In the genomic region with DNA sequence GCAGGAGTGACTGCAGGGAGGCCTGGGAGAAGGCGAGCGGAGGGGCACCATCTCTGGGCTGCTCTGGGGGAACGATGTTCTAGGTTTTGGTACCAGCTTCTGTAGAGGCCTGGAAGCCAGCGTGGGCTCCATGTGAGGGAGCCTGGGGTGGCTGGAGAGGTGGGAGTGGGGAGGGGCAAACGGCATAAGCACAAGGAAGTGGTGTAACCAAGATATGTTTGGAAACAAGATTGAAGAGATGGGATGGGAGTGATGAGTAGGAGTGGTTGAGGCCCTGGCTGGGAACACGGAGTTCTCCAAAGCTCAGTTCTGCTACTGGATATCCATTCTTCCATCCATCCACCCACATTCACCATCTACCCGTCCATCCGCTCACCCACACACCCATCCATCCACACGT, we compare ENCODE assay signal across 24 cellular contexts. TPM values are rescaled to one million over a fixed set of nuclear protein-coding genes. Genes with fewer than 3 reads are reported as not detected.
DNase-seq lines count a peak whose midpoint lies in the region; ATAC-seq, FAIRE-seq and TF ChIP-seq lines count a peak whose summit lies in the region.
"Had no signal": no experiment of that assay in that cellular context is flagged by ENCODE, and none has a peak within 500 bp of the region (broad histone marks: within the 10 kb centered on the region; RNA-seq: fewer than 3 reads in every experiment).

No MANE protein-coding gene starts in this region.

- H3K9me3 ChIP-seq in HepG2 (ENCODE audit: low read length): no peaks in the 10 kb centered on the region
- H3K9me3 ChIP-seq in right lobe of liver: no peaks in the 10 kb centered on the region
- no peaks in the 10 kb centered on the region for H3K9me3 ChIP-seq in mesenchymal stem cell (ENCODE audit: control insufficient read depth, low read length)
- no peaks in the 10 kb centered on the region for H3K9me3 ChIP-seq in upper lobe of left lung
- no peaks in the 10 kb centered on the region for H3K9me3 ChIP-seq in ovary
- H3K9me3 ChIP-seq: sigmoid colon, SJSA1 had no signal

- H4K20me1 ChIP-seq in HepG2 (ENCODE audit: insufficient read depth, low read length): no peaks in the 10 kb centered on the region

- CTCF ChIA-PET in HepG2 (lab: Yijun Ruan, JAX; ENCODE audit: low intra/inter-chr PET ratio, low total read pairs): no interaction called here

- no peak for TF ChIP-seq RAD21 in HepG2 (CRISPR knock-in tag; IDR thresholded peaks at IDR 0.05)

- TF ChIP-seq POLR2A in HepG2 (IDR thresholded peaks at IDR 0.05; ENCODE audit: insufficient read depth in 1 of 2, low read depth in 2 of 2, low read length in 2 of 2) (no peak), right lobe of liver (IDR thresholded peaks at IDR 0.05) (no peak), upper lobe of left lung (IDR thresholded peaks at IDR 0.05) (no peak), ovary (IDR thresholded peaks at IDR 0.05) (no peak)

- H3K36me3 ChIP-seq in HepG2 (replicated peaks in 1 of 2; ENCODE audit: control insufficient read depth in 1 of 2, insufficient read depth in 2 of 2, low read length in 2 of 2) (no peaks in the 10 kb centered on the region), right lobe of liver (no peaks in the 10 kb centered on the region), mesenchymal stem cell (ENCODE audit: control insufficient read depth in 1 of 2, insufficient read depth in 2 of 2, low read depth in 1 of 2, low read length in 2 of 2) (peaks cover 33 to 34% of the 10 kb centered on the region in 2 experiments), upper lobe of left lung (peaks cover 0 to 33% (median 17%) of the 10 kb centered on the region in 4 donors), ovary (no peaks in the 10 kb centered on the region)

- H2BK5ac ChIP-seq in mesenchymal stem cell (ENCODE audit: low read depth, low read length, poor library complexity, severe bottlenecking): no peak overlapping the region

- BruUV-seq in HepG2 (replicated peaks; lab: Mats Ljungman, UMichigan): no TSS peak

- ATAC-seq in HepG2 (no peak), right lobe of liver (no peak), upper lobe of left lung (ENCODE audit: low FRiP score in 2 of 2) (no peak), HG02840 (IDR thresholded peaks at IDR 0.05; ENCODE audit: low FRiP score, unreplicated experiment) (no peak)
- ATAC-seq in activated naive CD8-positive, alpha-beta T cell treated with anti-CD3 and anti-CD28 coated beads, Interleukin-2, amount 10 ng/mL, durations not matched to agents 7 days and 5 days (ENCODE audit: low read depth): no peak

- H3K14ac ChIP-seq in mesenchymal stem cell (ENCODE audit: low read length in 2 of 2): no peak overlapping the region

- H3K4ac ChIP-seq in mesenchymal stem cell (ENCODE audit: low read depth in 1 of 2, low read length in 2 of 2): no peak overlapping the region

- TF ChIP-seq CTCF in HepG2 (CRISPR knock-in tag; IDR thresholded peaks at IDR 0.05): no peak
- no peak for TF ChIP-seq CTCF in right lobe of liver (IDR thresholded peaks at IDR 0.05)
- no peak for TF ChIP-seq CTCF in upper lobe of left lung (IDR thresholded peaks at IDR 0.05)
- TF ChIP-seq CTCF in ovary (IDR thresholded peaks at IDR 0.05): no peak

- H3K9ac ChIP-seq in HepG2 (ENCODE audit: insufficient read depth, low read depth, low read length) (no peak overlapping the region), mesenchymal stem cell (ENCODE audit: low read length) (peak overlapping the region; percentile 60)

- peaks cover 14% of the 10 kb centered on the region for H3K4me1 ChIP-seq in HepG2 (ENCODE audit: insufficient read depth, low read length)
- peaks cover 0 to 17% (median 8%) of the 10 kb centered on the region in 4 donors for H3K4me1 ChIP-seq in right lobe of liver
- H3K4me1 ChIP-seq in mesenchymal stem cell (ENCODE audit: control insufficient read depth, insufficient read depth, low read depth, low read length): peaks cover 18% of the 10 kb centered on the region
- peaks cover 14 to 26% (median 16%) of the 10 kb centered on the region in 4 donors for H3K4me1 ChIP-seq in upper lobe of left lung
- peaks cover 9% of the 10 kb centered on the region for H3K4me1 ChIP-seq in ovary (ENCODE audit: insufficient read depth)

- no peak overlapping the region for H3K18ac ChIP-seq in mesenchymal stem cell (ENCODE audit: low read depth in 1 of 2, low read length in 2 of 2)

- no peak overlapping the region for H4K8ac ChIP-seq in mesenchymal stem cell (ENCODE audit: low read length)

- intact Hi-C loops in HepG2 (cut with micrococcal nuclease; ENCODE audit: unreplicated experiment): loop anchor here (2.0 to 5.0 kb wide), 2 partner anchors 153 to 299 kb away; a partner anchor contains a TSS
- intact Hi-C loops in right lobe of liver (cut with DNase I): loop anchor here in 1 of 2 donors (10.0 kb wide), 2 partner anchors 245 to 295 kb away; a partner anchor contains a TSS
- intact Hi-C loops in ovary (cut with DNase I): loop anchor here in 1 of 4 donors (5.0 kb wide), 1 partner anchor 453 kb away; no protein-coding TSS in a partner anchor

- DNase-seq in HepG2 (ENCODE audit: low spot score) (no peak), right lobe of liver (no peak), mesenchymal stem cell (no peak), upper lobe of left lung (no peak), ovary (no peak)
- DNase-seq in activated naive CD8-positive, alpha-beta T cell treated with anti-CD3 and anti-CD28 coated beads, Interleukin-2, amount 10 ng/mL, durations not matched to agents 7 days and 5 days: no peak
- DNase-seq in activated CD4-positive, CD25-positive, alpha-beta regulatory T cell (lab: John Stamatoyannopoulos, UW): no peak
- DNase-seq: amniotic stem cell; NCI-H1092; NCI-H2081 treated with DMSO at 0.1 percent for 48 hours; NCI-H526 treated with DMSO at 0.1 percent for 48 hours; occipital lobe; sigmoid colon; stimulated activated CD4-positive, alpha-beta T cell treated with anti-CD3 and anti-CD28 coated beads, Interleukin-2, amount 100 ng/mL, for 24 hours; T-helper 9 cell had no signal

- H3K4me3 ChIP-seq in HepG2 (replicated peaks in 1 of 3; ENCODE audit: insufficient read depth in 1 of 3, low read depth in 2 of 3, low read length in 3 of 3): no peak overlapping the region
- H3K4me3 ChIP-seq in right lobe of liver: no peak overlapping the region
- peak overlapping the region in 1 of 2 experiments; percentile 70 for H3K4me3 ChIP-seq in mesenchymal stem cell (ENCODE audit: insufficient read depth in 1 of 2, low read depth in 1 of 2, low read length in 2 of 2)
- no peak overlapping the region for H3K4me3 ChIP-seq in upper lobe of left lung
- H3K4me3 ChIP-seq in ovary: no peak overlapping the region
- H3K4me3 ChIP-seq: sigmoid colon had no signal

- POLR2A ChIA-PET in HepG2 (lab: Yijun Ruan, JAX): no interaction called here
- POLR2A ChIA-PET in activated naive CD8-positive, alpha-beta T cell treated with anti-CD3 and anti-CD28 coated beads, Interleukin-2, amount 10 ng/mL, durations not matched to agents 7 days and 5 days (lab: Charles Lee): interaction anchor here (4.6 kb wide), 1 partner anchor 11 kb away, joined by 33 read pairs; a partner anchor contains a TSS

- peaks cover 27% of the 10 kb centered on the region for H3K4me1 Mint-ChIP-seq in activated naive CD8-positive, alpha-beta T cell treated with anti-CD3 and anti-CD28 coated beads, Interleukin-2, amount 10 ng/mL, durations not matched to agents 7 days and 5 days

- H3K79me2 ChIP-seq in HepG2 (ENCODE audit: insufficient read depth, low read length): no peaks in the 10 kb centered on the region

- H3K27ac Mint-ChIP-seq in activated naive CD8-positive, alpha-beta T cell treated with anti-CD3 and anti-CD28 coated beads, Interleukin-2, amount 10 ng/mL, durations not matched to agents 7 days and 5 days: no peak overlapping the region

- H3K27ac ChIP-seq in HepG2 (ENCODE audit: extremely low read length, insufficient read depth, low read length) (no peak overlapping the region), right lobe of liver (no peak overlapping the region), mesenchymal stem cell (ENCODE audit: low read length, poor library complexity, severe bottlenecking) (peak overlapping the region; percentile 69), upper lobe of left lung (peak overlapping the region in 3 of 4 donors; percentile 44 to 60 (median 48)), ovary (peak overlapping the region in 1 of 2 donors; percentile 47)
- H3K27ac ChIP-seq: HL-60, sigmoid colon, SJSA1 had no signal

- H3K23ac ChIP-seq in mesenchymal stem cell (ENCODE audit: low read length in 2 of 2): no peak overlapping the region

- no peaks in the 10 kb centered on the region for H3K9me3 Mint-ChIP-seq in activated naive CD8-positive, alpha-beta T cell treated with anti-CD3 and anti-CD28 coated beads, Interleukin-2, amount 10 ng/mL, durations not matched to agents 7 days and 5 days

- H2AFZ ChIP-seq in HepG2 (ENCODE audit: low read length) (no peak overlapping the region), mesenchymal stem cell (ENCODE audit: low read depth, low read length) (no peak overlapping the region)

- no peak overlapping the region for H2BK120ac ChIP-seq in mesenchymal stem cell (ENCODE audit: low read depth, low read length)

- no peak overlapping the region for H4K91ac ChIP-seq in mesenchymal stem cell (ENCODE audit: low read length)

- H3K79me1 ChIP-seq in mesenchymal stem cell (replicated peaks; ENCODE audit: low read length, poor library complexity, severe bottlenecking): peaks cover 3% of the 10 kb centered on the region

- peaks cover 2% of the 10 kb centered on the region for H3K36me3 Mint-ChIP-seq in activated naive CD8-positive, alpha-beta T cell treated with anti-CD3 and anti-CD28 coated beads, Interleukin-2, amount 10 ng/mL, durations not matched to agents 7 days and 5 days

- in situ Hi-C loops in HepG2 (cut with HindIII; ENCODE audit: extremely low pct_ligation_motif_present, low pct_unique_long_range_greater_than_20kb): no loop called here

- peak overlapping the region; percentile 33 for H2BK15ac ChIP-seq in mesenchymal stem cell (ENCODE audit: low read depth, poor library complexity, severe bottlenecking)

- no peak overlapping the region for H2BK12ac ChIP-seq in mesenchymal stem cell (ENCODE audit: low read length in 2 of 2)

- 27% methylated on average over 9 of the region's 9 CpGs for WGBS in HepG2 (ENCODE audit: low lambda C conversion rate)
- 66% methylated on average over 7 of the region's 9 CpGs for WGBS in right lobe of liver (ENCODE audit: insufficient coverage, low coverage, low lambda C conversion rate, missing lambda C conversion rate)
- WGBS in mesenchymal stem cell: 80% methylated on average over 8 of the region's 9 CpGs
- 70 to 75% methylated on average over 9 of the region's 9 CpGs for WGBS in upper lobe of left lung, 2 donors
- WGBS in ovary, 3 donors: 57 to 60% (median 60%) methylated on average over 9 of the region's 9 CpGs

- H3K27me3 Mint-ChIP-seq in activated naive CD8-positive, alpha-beta T cell treated with anti-CD3 and anti-CD28 coated beads, Interleukin-2, amount 10 ng/mL, durations not matched to agents 7 days and 5 days: peaks cover 11% of the 10 kb centered on the region

- peaks cover 2 to 4% of the 10 kb centered on the region in 2 experiments; a peak in 2 of 5 replicates for H3K27me3 ChIP-seq in HepG2 (ENCODE audit: control insufficient read depth in 1 of 2, insufficient read depth in 2 of 2, low read length in 2 of 2)
- no peaks in the 10 kb centered on the region for H3K27me3 ChIP-seq in right lobe of liver
- H3K27me3 ChIP-seq in mesenchymal stem cell (ENCODE audit: control insufficient read depth in 1 of 2, insufficient read depth in 1 of 2, low read length in 2 of 2): peaks cover 13 to 29% of the 10 kb centered on the region in 2 experiments
- no peaks in the 10 kb centered on the region for H3K27me3 ChIP-seq in upper lobe of left lung
- H3K27me3 ChIP-seq in ovary: no peaks in the 10 kb centered on the region

- FAIRE-seq in HepG2 (lab: Jason Lieb, UNC): no peak
- FAIRE-seq: endometrium had no signal

- TF ChIP-seq EP300 in HepG2 (IDR thresholded peaks at IDR 0.05; ENCODE audit: low read depth in 2 of 2, low read length in 2 of 2): no peak
- TF ChIP-seq EP300 in HepG2 (CRISPR knock-in tag; IDR thresholded peaks at IDR 0.05; ENCODE audit: borderline replicate concordance): no peak
- no peak for TF ChIP-seq EP300 in upper lobe of left lung (IDR thresholded peaks at IDR 0.05)
- TF ChIP-seq EP300 in ovary (IDR thresholded peaks at IDR 0.05): no peak

- H3K4me2 ChIP-seq in HepG2 (ENCODE audit: low read depth, low read length): peak overlapping the region; percentile 64
- H3K4me2 ChIP-seq in mesenchymal stem cell (ENCODE audit: low read length, poor library complexity, severe bottlenecking): peak overlapping the region; percentile 15

- no peak overlapping the region for H2AK5ac ChIP-seq in mesenchymal stem cell (ENCODE audit: low read length, severe bottlenecking)

- H3K4me3 Mint-ChIP-seq in activated naive CD8-positive, alpha-beta T cell treated with anti-CD3 and anti-CD28 coated beads, Interleukin-2, amount 10 ng/mL, durations not matched to agents 7 days and 5 days: peak overlapping the region; percentile 64

RNA-seq across cellular contexts. Expression of a gene that starts 12.2 kb away (rescaled TPM):
- 10.1 and 11.5 TPM in 2 replicates for total RNA-seq in HepG2 (2016; rRNA removed; fragmentation: Illumina TruSeq; extraction: Trizol)
- 14.4 and 15.0 TPM in 2 replicates for total RNA-seq in HepG2 (2016; cell fraction: cytosol; rRNA removed; fragmentation: Illumina TruSeq; extraction: Trizol; ENCODE audit: low read depth)
- total RNA-seq in HepG2 (2016; cell fraction: insoluble cytoplasmic fraction; rRNA removed; fragmentation: Illumina TruSeq; extraction: Trizol): 9.9 and 11.9 TPM in 2 replicates
- total RNA-seq in HepG2 (2016; cell fraction: membrane; rRNA removed; fragmentation: Illumina TruSeq; extraction: Trizol): 28.4 and 30.1 TPM in 2 replicates
- 6.7 and 8.6 TPM in 2 replicates for total RNA-seq in HepG2 (2016; cell fraction: nucleus; rRNA removed; fragmentation: Illumina TruSeq; extraction: Trizol)
- 15.0 and 20.0 TPM in 2 replicates for polyA plus RNA-seq in HepG2 (2011; rRNA removed)
- 14.6 and 15.9 TPM in 2 replicates for polyA plus RNA-seq in HepG2 (2011; cell fraction: cytosol; rRNA removed)
- polyA plus RNA-seq in HepG2 (2011; cell fraction: nucleus; rRNA removed): 34.5 and 40.1 TPM in 2 replicates
- polyA plus RNA-seq in HepG2 (2012): 7.5 and 9.2 TPM in 2 replicates
- polyA plus RNA-seq in HepG2 (2016; cell fraction: cytosol; fragmentation: Illumina TruSeq; extraction: Trizol; ENCODE audit: low read depth): 20.7 and 22.9 TPM in 2 replicates
- 11.8 and 14.9 TPM in 2 replicates for polyA plus RNA-seq in HepG2 (2016; cell fraction: insoluble cytoplasmic fraction; fragmentation: Illumina TruSeq; extraction: Trizol; ENCODE audit: low read depth)
- polyA plus RNA-seq in HepG2 (2016; cell fraction: membrane; fragmentation: Illumina TruSeq; extraction: Trizol; ENCODE audit: low read depth): 32.1 and 34.7 TPM in 2 replicates
- 17.6 and 18.4 TPM in 2 replicates for polyA plus RNA-seq in HepG2 (2016; cell fraction: nucleus; fragmentation: Illumina TruSeq; extraction: Trizol; ENCODE audit: insufficient read depth, low read depth)
- polyA minus RNA-seq in HepG2 (2011; rRNA and poly(A)+ RNA removed; ENCODE audit: low replicate concordance): 26.2 and 35.2 TPM in 2 replicates
- polyA minus RNA-seq in HepG2 (2011; cell fraction: cytosol; rRNA and poly(A)+ RNA removed): 9.8 and 12.6 TPM in 2 replicates
- polyA minus RNA-seq in HepG2 (2011; cell fraction: nucleus; rRNA and poly(A)+ RNA removed): 6.7 and 8.6 TPM in 2 replicates
- total RNA-seq in right lobe of liver: 10 to 100 TPM; 10.9 to 20.8 (median 13.6) TPM
- 10 to 100 TPM; 39.6 to 40.7 TPM for total RNA-seq in activated naive CD8-positive, alpha-beta T cell treated with anti-CD3 and anti-CD28 coated beads, Interleukin-2, amount 10 ng/mL, durations not matched to agents 7 days and 5 days
- polyA plus RNA-seq in mesenchymal stem cell (2013, experiment 1 of 2): 37.2 TPM
- polyA plus RNA-seq in mesenchymal stem cell (2013, experiment 2 of 2): 39.4 TPM
- total RNA-seq in upper lobe of left lung: 10 to 100 TPM; 20.1 to 36.8 (median 25.6) TPM
- total RNA-seq in ovary: 10 to 100 TPM in 5 of 7 donors, 1 to 10 TPM in 2; 7.5 to 19.3 (median 14.9) TPM
- polyA plus RNA-seq in ovary: 10 to 100 TPM; 14.5 to 28.5 TPM

RNA-seq across cellular contexts. Expression of a gene that starts 29.0 kb away (rescaled TPM):
- total RNA-seq in HepG2 (2016; rRNA removed; fragmentation: Illumina TruSeq; extraction: Trizol) (not detected in 2 replicates), right lobe of liver (not detected), upper lobe of left lung (not detected), ovary (not detected)
- total RNA-seq in HepG2 (2016; cell fraction: cytosol; rRNA removed; fragmentation: Illumina TruSeq; extraction: Trizol; ENCODE audit: low read depth): not detected in 2 replicates
- not detected in 2 replicates for total RNA-seq in HepG2 (2016; cell fraction: insoluble cytoplasmic fraction; rRNA removed; fragmentation: Illumina TruSeq; extraction: Trizol)
- not detected in 2 replicates for total RNA-seq in HepG2 (2016; cell fraction: membrane; rRNA removed; fragmentation: Illumina TruSeq; extraction: Trizol)
- total RNA-seq in HepG2 (2016; cell fraction: nucleus; rRNA removed; fragmentation: Illumina TruSeq; extraction: Trizol): not detected in 2 replicates
- polyA plus RNA-seq in HepG2 (2011; rRNA removed) (not detected in 2 replicates), ovary (under 1 TPM in 1 of 2 donors, not detected in 1; 0.61 TPM)
- polyA plus RNA-seq in HepG2 (2011; cell fraction: cytosol; rRNA removed): not detected in 2 replicates
- not detected in 2 replicates for polyA plus RNA-seq in HepG2 (2011; cell fraction: nucleus; rRNA removed)
- polyA plus RNA-seq in HepG2 (2012): not detected in 2 replicates
- not detected in 2 replicates for polyA plus RNA-seq in HepG2 (2016; cell fraction: cytosol; fragmentation: Illumina TruSeq; extraction: Trizol; ENCODE audit: low read depth)
- polyA plus RNA-seq in HepG2 (2016; cell fraction: insoluble cytoplasmic fraction; fragmentation: Illumina TruSeq; extraction: Trizol; ENCODE audit: low read depth): not detected in 2 replicates
- polyA plus RNA-seq in HepG2 (2016; cell fraction: membrane; fragmentation: Illumina TruSeq; extraction: Trizol; ENCODE audit: low read depth): not detected in 2 replicates
- polyA plus RNA-seq in HepG2 (2016; cell fraction: nucleus; fragmentation: Illumina TruSeq; extraction: Trizol; ENCODE audit: insufficient read depth, low read depth): not detected in 2 replicates
- polyA minus RNA-seq in HepG2 (2011; rRNA and poly(A)+ RNA removed; ENCODE audit: low replicate concordance): 0.07 TPM in 1 of 2 replicates, not detected in the other
- not detected in 2 replicates for polyA minus RNA-seq in HepG2 (2011; cell fraction: cytosol; rRNA and poly(A)+ RNA removed)
- not detected in 2 replicates for polyA minus RNA-seq in HepG2 (2011; cell fraction: nucleus; rRNA and poly(A)+ RNA removed)
- not detected for total RNA-seq in activated naive CD8-positive, alpha-beta T cell treated with anti-CD3 and anti-CD28 coated beads, Interleukin-2, amount 10 ng/mL, durations not matched to agents 7 days and 5 days
- polyA plus RNA-seq in mesenchymal stem cell (2013, experiment 1 of 2): not detected
- not detected for polyA plus RNA-seq in mesenchymal stem cell (2013, experiment 2 of 2)
- total RNA-seq: activated CD4-positive, alpha-beta T cell treated with anti-CD3 and anti-CD28 coated beads for 36 hours; fibroblast of villous mesenchyme; H4; occipital lobe; SJSA1; subcutaneous adipose tissue had no signal
- polyA plus RNA-seq: sigmoid colon had no signal

RNA-seq across cellular contexts. Expression of a gene that starts 29.1 kb away (rescaled TPM):
- total RNA-seq in HepG2 (2016; rRNA removed; fragmentation: Illumina TruSeq; extraction: Trizol) (not detected in 2 replicates), right lobe of liver (not detected), upper lobe of left lung (not detected), ovary (not detected)
- total RNA-seq in HepG2 (2016; cell fraction: cytosol; rRNA removed; fragmentation: Illumina TruSeq; extraction: Trizol; ENCODE audit: low read depth): not detected in 2 replicates
- total RNA-seq in HepG2 (2016; cell fraction: insoluble cytoplasmic fraction; rRNA removed; fragmentation: Illumina TruSeq; extraction: Trizol): not detected in 2 replicates
- total RNA-seq in HepG2 (2016; cell fraction: membrane; rRNA removed; fragmentation: Illumina TruSeq; extraction: Trizol): not detected in 2 replicates
- total RNA-seq in HepG2 (2016; cell fraction: nucleus; rRNA removed; fragmentation: Illumina TruSeq; extraction: Trizol): not detected in 2 replicates
- polyA plus RNA-seq in HepG2 (2011; rRNA removed) (not detected in 2 replicates), ovary (under 1 TPM in 1 of 2 donors, not detected in 1; 0.13 TPM)
- not detected in 2 replicates for polyA plus RNA-seq in HepG2 (2011; cell fraction: cytosol; rRNA removed)
- not detected in 2 replicates for polyA plus RNA-seq in HepG2 (2011; cell fraction: nucleus; rRNA removed)
- not detected in 2 replicates for polyA plus RNA-seq in HepG2 (2012)
- not detected in 2 replicates for polyA plus RNA-seq in HepG2 (2016; cell fraction: cytosol; fragmentation: Illumina TruSeq; extraction: Trizol; ENCODE audit: low read depth)
- polyA plus RNA-seq in HepG2 (2016; cell fraction: insoluble cytoplasmic fraction; fragmentation: Illumina TruSeq; extraction: Trizol; ENCODE audit: low read depth): not detected in 2 replicates
- polyA plus RNA-seq in HepG2 (2016; cell fraction: membrane; fragmentation: Illumina TruSeq; extraction: Trizol; ENCODE audit: low read depth): not detected in 2 replicates
- not detected in 2 replicates for polyA plus RNA-seq in HepG2 (2016; cell fraction: nucleus; fragmentation: Illumina TruSeq; extraction: Trizol; ENCODE audit: insufficient read depth, low read depth)
- polyA minus RNA-seq in HepG2 (2011; rRNA and poly(A)+ RNA removed; ENCODE audit: low replicate concordance): not detected in 2 replicates
- polyA minus RNA-seq in HepG2 (2011; cell fraction: cytosol; rRNA and poly(A)+ RNA removed): not detected in 2 replicates
- not detected in 2 replicates for polyA minus RNA-seq in HepG2 (2011; cell fraction: nucleus; rRNA and poly(A)+ RNA removed)
- total RNA-seq in activated naive CD8-positive, alpha-beta T cell treated with anti-CD3 and anti-CD28 coated beads, Interleukin-2, amount 10 ng/mL, durations not matched to agents 7 days and 5 days: under 1 TPM in 1 of 2 experiments, not detected in 1; 0.28 TPM
- polyA plus RNA-seq in mesenchymal stem cell (2013, experiment 1 of 2): 1.0 TPM
- 1.0 TPM for polyA plus RNA-seq in mesenchymal stem cell (2013, experiment 2 of 2)
- total RNA-seq: fibroblast of villous mesenchyme, mononuclear cell, SJSA1, subcutaneous adipose tissue had no signal

RNA-seq across cellular contexts. Expression of a gene that starts 49.5 kb away (rescaled TPM):
- total RNA-seq in HepG2 (2016; rRNA removed; fragmentation: Illumina TruSeq; extraction: Trizol) (2.0 and 2.1 TPM in 2 replicates), right lobe of liver (under 1 TPM; 0.05 to 0.99 (median 0.30) TPM), upper lobe of left lung (1 to 10 TPM in 3 of 6 donors, under 1 TPM in 3; under 0.01 to 4.0 (median 1.3) TPM), ovary (under 1 TPM; 0.08 to 0.32 (median 0.20) TPM)
- 0.20 and 0.26 TPM in 2 replicates for total RNA-seq in HepG2 (2016; cell fraction: cytosol; rRNA removed; fragmentation: Illumina TruSeq; extraction: Trizol; ENCODE audit: low read depth)
- total RNA-seq in HepG2 (2016; cell fraction: insoluble cytoplasmic fraction; rRNA removed; fragmentation: Illumina TruSeq; extraction: Trizol): 1.6 and 2.0 TPM in 2 replicates
- 0.71 and 0.79 TPM in 2 replicates for total RNA-seq in HepG2 (2016; cell fraction: membrane; rRNA removed; fragmentation: Illumina TruSeq; extraction: Trizol)
- 1.4 and 1.8 TPM in 2 replicates for total RNA-seq in HepG2 (2016; cell fraction: nucleus; rRNA removed; fragmentation: Illumina TruSeq; extraction: Trizol)
- polyA plus RNA-seq in HepG2 (2011; rRNA removed) (0.32 and 0.56 TPM in 2 replicates), ovary (under 1 TPM; 0.13 to 0.50 TPM)
- polyA plus RNA-seq in HepG2 (2011; cell fraction: cytosol; rRNA removed): 0.31 and 0.34 TPM in 2 replicates
- 0.50 and 0.62 TPM in 2 replicates for polyA plus RNA-seq in HepG2 (2011; cell fraction: nucleus; rRNA removed)
- 0.59 and 0.60 TPM in 2 replicates for polyA plus RNA-seq in HepG2 (2012)
- 0.09 TPM in 2 replicates for polyA plus RNA-seq in HepG2 (2016; cell fraction: cytosol; fragmentation: Illumina TruSeq; extraction: Trizol; ENCODE audit: low read depth)
- polyA plus RNA-seq in HepG2 (2016; cell fraction: insoluble cytoplasmic fraction; fragmentation: Illumina TruSeq; extraction: Trizol; ENCODE audit: low read depth): 1.4 and 1.7 TPM in 2 replicates
- 0.34 and 0.43 TPM in 2 replicates for polyA plus RNA-seq in HepG2 (2016; cell fraction: membrane; fragmentation: Illumina TruSeq; extraction: Trizol; ENCODE audit: low read depth)
- polyA plus RNA-seq in HepG2 (2016; cell fraction: nucleus; fragmentation: Illumina TruSeq; extraction: Trizol; ENCODE audit: insufficient read depth, low read depth): 1.1 and 1.6 TPM in 2 replicates
- polyA minus RNA-seq in HepG2 (2011; rRNA and poly(A)+ RNA removed; ENCODE audit: low replicate concordance): 0.62 and 3.2 TPM in 2 replicates
- polyA minus RNA-seq in HepG2 (2011; cell fraction: cytosol; rRNA and poly(A)+ RNA removed): 0.70 and 0.99 TPM in 2 replicates
- polyA minus RNA-seq in HepG2 (2011; cell fraction: nucleus; rRNA and poly(A)+ RNA removed): 0.87 and 0.90 TPM in 2 replicates
- 1 to 10 TPM; 1.5 to 1.6 TPM for total RNA-seq in activated naive CD8-positive, alpha-beta T cell treated with anti-CD3 and anti-CD28 coated beads, Interleukin-2, amount 10 ng/mL, durations not matched to agents 7 days and 5 days
- polyA plus RNA-seq in mesenchymal stem cell (2013, experiment 1 of 2): 5.0 TPM
- 4.9 TPM for polyA plus RNA-seq in mesenchymal stem cell (2013, experiment 2 of 2)

Comparison
In these comparisons a context has a peak if more than half of its experiments do, and no peak if none do; other contexts are left out.
1. H3K27ac ChIP-seq: peak in mesenchymal stem cell (single experiment) and upper lobe of left lung (3 of 4); none in HepG2 (single experiment) and right lobe of liver (0 of 3).